ENCODE assay signal across 30 cellular contexts in the genomic region with DNA sequence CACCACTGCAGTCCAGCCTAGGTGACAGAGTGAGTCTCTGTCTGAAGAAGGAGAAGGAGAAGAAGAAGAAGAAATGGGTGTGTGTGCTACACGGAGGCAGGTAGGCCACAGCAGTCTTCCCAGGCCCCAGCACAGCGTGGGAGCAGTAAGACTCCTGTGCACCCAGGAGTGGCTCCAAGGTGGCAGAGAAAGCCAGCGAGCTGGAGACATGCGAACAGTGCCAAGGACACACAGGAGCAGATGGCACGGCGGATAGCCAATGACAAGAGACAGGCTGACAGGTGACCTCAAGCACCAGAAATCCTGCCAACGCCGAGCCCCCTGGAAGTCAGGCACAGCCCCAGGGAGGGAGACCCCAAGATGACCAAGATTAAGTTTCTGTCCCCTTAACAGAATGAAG. TPM values are rescaled to one million over a fixed set of nuclear protein-coding genes. Genes with fewer than 3 reads are reported as not detected.
A peak's percentile ranks its signal among the peaks of the same experiment; 100 is the strongest.
DNase-seq lines count a peak whose midpoint lies in the region; ATAC-seq, FAIRE-seq and TF ChIP-seq lines count a peak whose summit lies in the region.
"Had no signal": no experiment of that assay in that cellular context is flagged by ENCODE, and none has a peak within 500 bp of the region (broad histone marks: within the 10 kb centered on the region; RNA-seq: fewer than 3 reads in every experiment).

No MANE protein-coding gene starts in this region.

- intact Hi-C loops in natural killer cell (cut with micrococcal nuclease) (no loop called here), K562 (cut with micrococcal nuclease) (no loop called here)

- TF ChIP-seq CTCF in natural killer cell (IDR thresholded peaks at IDR 0.05) (no peak), K562 (IDR thresholded peaks at IDR 0.05 in 2 of 3, conservative IDR thresholded peaks at IDR 0.05 in 1 of 3; ENCODE audit: insufficient read depth in 2 of 3, low read depth in 1 of 3, low read length in 3 of 3) (no peak)

- no peak overlapping the region for H3K14ac ChIP-seq in mesenchymal stem cell (ENCODE audit: low read length in 2 of 2)

- no peaks in the 10 kb centered on the region for H3K4me1 Mint-ChIP-seq in natural killer cell treated with Interleukin-12 subunit alpha and Interleukin-12 subunit beta and Interleukin-15 and Interleukin-18, amount 100 ng/mL, for 72 hours (ENCODE audit: low read depth in 2 of 2)
- H3K4me1 Mint-ChIP-seq in natural killer cell = no peaks in the 10 kb centered on the region
- H3K4me1 Mint-ChIP-seq: CD4-positive, alpha-beta memory T cell; T-cell had no signal

- no peaks in the 10 kb centered on the region for H4K20me1 ChIP-seq in K562 (replicated peaks; ENCODE audit: control insufficient read depth, insufficient read depth, low read length)

- peak overlapping the region; percentile 49 for H2AK5ac ChIP-seq in mesenchymal stem cell (ENCODE audit: low read length, severe bottlenecking)

- no peak overlapping the region for H4K91ac ChIP-seq in mesenchymal stem cell (ENCODE audit: low read length)

- TF ChIP-seq POLR2A in K562 (conservative IDR thresholded peaks at IDR 0.05) = no peak

- H3K9me3 Mint-ChIP-seq in natural killer cell treated with Interleukin-12 subunit alpha and Interleukin-12 subunit beta and Interleukin-15 and Interleukin-18, amount 100 ng/mL, for 72 hours = no peaks in the 10 kb centered on the region
- H3K9me3 Mint-ChIP-seq in natural killer cell = no peaks in the 10 kb centered on the region
- H3K9me3 Mint-ChIP-seq: CD4-positive, alpha-beta memory T cell; H9; T-cell had no signal

- BruUV-seq in K562 (replicated peaks; lab: Mats Ljungman, UMichigan) = no TSS peak

- H2BK5ac ChIP-seq in mesenchymal stem cell (ENCODE audit: low read depth, low read length, poor library complexity, severe bottlenecking) = no peak overlapping the region

- in situ Hi-C loops in K562 (cut with MboI) = no loop called here

- no peak overlapping the region for H3K27ac Mint-ChIP-seq in natural killer cell treated with Interleukin-12 subunit alpha and Interleukin-12 subunit beta and Interleukin-15 and Interleukin-18, amount 100 ng/mL, for 72 hours
- no peak overlapping the region for H3K27ac Mint-ChIP-seq in natural killer cell
- H3K27ac Mint-ChIP-seq: CD4-positive, alpha-beta memory T cell; H9 had no signal

- no peak overlapping the region for H3K9ac ChIP-seq in K562 (ENCODE audit: insufficient read depth in 1 of 2, low read depth in 2 of 2, low read length in 2 of 2)
- no peak overlapping the region for H3K9ac ChIP-seq in mesenchymal stem cell (ENCODE audit: low read length)
- H3K9ac ChIP-seq: BLaER1 treated with 17β-estradiol and CSF1 and Interleukin-3, amounts not matched to agents 10 nM and 100 nM; GM23248 had no signal

- FAIRE-seq in K562 (lab: Jason Lieb, UNC) = no peak
- FAIRE-seq: A549, GM18507, HepG2 had no signal

- no peak overlapping the region for H3K18ac ChIP-seq in mesenchymal stem cell (ENCODE audit: low read depth in 1 of 2, low read length in 2 of 2)

- TF ChIP-seq RAD21 in K562 (CRISPR knock-in tag; conservative IDR thresholded peaks at IDR 0.05 in 1 of 2, IDR thresholded peaks at IDR 0.05 in 1 of 2) = no peak

- no peak overlapping the region for H3K4me3 Mint-ChIP-seq in natural killer cell treated with Interleukin-12 subunit alpha and Interleukin-12 subunit beta and Interleukin-15 and Interleukin-18, amount 100 ng/mL, for 72 hours
- no peak overlapping the region for H3K4me3 Mint-ChIP-seq in natural killer cell
- H3K4me3 Mint-ChIP-seq: CD4-positive, alpha-beta memory T cell; H9; T-cell had no signal

- no peak overlapping the region for H3K4me2 ChIP-seq in K562 (ENCODE audit: insufficient read depth, low read length)
- no peak overlapping the region for H3K4me2 ChIP-seq in mesenchymal stem cell (ENCODE audit: low read length, poor library complexity, severe bottlenecking)
- H3K4me2 ChIP-seq: A549; BLaER1 treated with 17β-estradiol and CSF1 and Interleukin-3, amounts not matched to agents 10 nM and 100 nM had no signal

- H3K27me3 Mint-ChIP-seq in natural killer cell treated with Interleukin-12 subunit alpha and Interleukin-12 subunit beta and Interleukin-15 and Interleukin-18, amount 100 ng/mL, for 72 hours = no peaks in the 10 kb centered on the region
- H3K27me3 Mint-ChIP-seq in natural killer cell (ENCODE audit: low read depth in 2 of 2) = no peaks in the 10 kb centered on the region
- H3K27me3 Mint-ChIP-seq: T-cell had no signal

- H2BK120ac ChIP-seq in mesenchymal stem cell (ENCODE audit: low read depth, low read length) = no peak overlapping the region

- 68% methylated on average over 8 of the region's 8 CpGs for WGBS in K562 (ENCODE audit: insufficient coverage, low coverage, missing lambda C conversion rate)
- 94% methylated on average over 8 of the region's 8 CpGs for WGBS in mesenchymal stem cell

- no peak overlapping the region for H3K4me3 ChIP-seq in K562
- H3K4me3 ChIP-seq in mesenchymal stem cell (ENCODE audit: insufficient read depth in 1 of 2, low read depth in 1 of 2, low read length in 2 of 2) = no peak overlapping the region
- H3K4me3 ChIP-seq: A549; BLaER1 treated with 17β-estradiol and CSF1 and Interleukin-3, amounts not matched to agents 10 nM and 100 nM; GM23248 had no signal

- no peaks in the 10 kb centered on the region for H3K79me1 ChIP-seq in mesenchymal stem cell (replicated peaks; ENCODE audit: low read length, poor library complexity, severe bottlenecking)

- ATAC-seq in natural killer cell treated with Interleukin-12 subunit alpha and Interleukin-12 subunit beta and Interleukin-15 and Interleukin-18, amount 100 ng/mL, for 72 hours = no peak
- ATAC-seq in natural killer cell (no peak), K562 (no peak)
- ATAC-seq: A549, HepG2, PC-3, T-cell had no signal

- H2BK15ac ChIP-seq in mesenchymal stem cell (ENCODE audit: low read depth, poor library complexity, severe bottlenecking) = no peak overlapping the region

- no peak for TF ChIP-seq EP300 in K562 (IDR thresholded peaks at IDR 0.05; ENCODE audit: low read length)

- H3K9me3 ChIP-seq in K562 (replicated peaks; ENCODE audit: control insufficient read depth, insufficient read depth, low read depth, low read length) (no peaks in the 10 kb centered on the region), mesenchymal stem cell (ENCODE audit: control insufficient read depth, low read length) (no peaks in the 10 kb centered on the region)
- H3K9me3 ChIP-seq: A549; BLaER1 treated with 17β-estradiol and CSF1 and Interleukin-3, amounts not matched to agents 10 nM and 100 nM had no signal

- H2AFZ ChIP-seq in K562 (ENCODE audit: low read depth, low read length) = 0 out of 2 replicates have a peak overlapping the region, but pooled peaks have one; percentile 9
- no peak overlapping the region for H2AFZ ChIP-seq in mesenchymal stem cell (ENCODE audit: low read depth, low read length)
- H2AFZ ChIP-seq: GM23248 had no signal

- no peaks in the 10 kb centered on the region for H3K9me1 ChIP-seq in K562 (ENCODE audit: control insufficient read depth, insufficient read depth, low read length)

- peak; percentile 29 for DNase-seq in natural killer cell treated with Interleukin-12 subunit alpha and Interleukin-12 subunit beta and Interleukin-15 and Interleukin-18, amount 100 ng/mL, for 72 hours (ENCODE audit: low spot score)
- DNase-seq in natural killer cell (no peak), K562 (ENCODE audit: extremely low read depth in 1 of 4, low spot score in 3 of 4) (no peak), mesenchymal stem cell (no peak), NOMO-1 treated with DMSO at 0.1 percent for 48 hours (lab: John Stamatoyannopoulos, UW; ENCODE audit: unreplicated experiment) (no peak), 8988T (no peak)
- DNase-seq in activated T-cell treated with anti-CD3 and anti-CD28 coated beads, Interleukin-2, amount 50 U/mL, for 48 hours = no peak
- DNase-seq: AML-193; CD4-positive, alpha-beta memory T cell; DMS153; DND-41; GM23248; H9; KBM-7; MV-4-11; NCI-H2029; NCI-H2227 treated with DMSO at 0.1 percent for 48 hours; PC-3; Right ventricle myocardium superior; T-cell had no signal

- POLR2A ChIA-PET in K562 (lab: Yijun Ruan, JAX) = interaction anchor here (0.9 kb wide), 1 partner anchor 9 kb away, joined by 3 read pairs; no protein-coding TSS in a partner anchor

- H3K4me1 ChIP-seq in K562 (replicated peaks in 1 of 2; ENCODE audit: control insufficient read depth in 2 of 2, insufficient read depth in 2 of 2, low read length in 2 of 2) (peaks cover 0 to 11% of the 10 kb centered on the region in 2 experiments; a peak in 2 of 5 replicates), mesenchymal stem cell (ENCODE audit: control insufficient read depth, insufficient read depth, low read depth, low read length) (peaks cover 3% of the 10 kb centered on the region)

- CTCF ChIA-PET in K562 (lab: Yijun Ruan, JAX; ENCODE audit: low intra/inter-chr PET ratio) = no interaction called here

- H3K27ac ChIP-seq in K562 (ENCODE audit: extremely low read depth, low read depth, low read length) = no peak overlapping the region
- H3K27ac ChIP-seq in mesenchymal stem cell (ENCODE audit: low read length, poor library complexity, severe bottlenecking) = no peak overlapping the region
- H3K27ac ChIP-seq: A549; BLaER1 treated with 17β-estradiol and CSF1 and Interleukin-3, amounts not matched to agents 10 nM and 100 nM; GM23248 had no signal

- H3K36me3 Mint-ChIP-seq in natural killer cell treated with Interleukin-12 subunit alpha and Interleukin-12 subunit beta and Interleukin-15 and Interleukin-18, amount 100 ng/mL, for 72 hours = no peaks in the 10 kb centered on the region
- H3K36me3 Mint-ChIP-seq in natural killer cell = no peaks in the 10 kb centered on the region
- H3K36me3 Mint-ChIP-seq: CD4-positive, alpha-beta memory T cell; T-cell had no signal

- H3K36me3 ChIP-seq in K562 (ENCODE audit: control insufficient read depth, insufficient read depth, low read length) (no peaks in the 10 kb centered on the region), mesenchymal stem cell (ENCODE audit: control insufficient read depth in 1 of 2, insufficient read depth in 2 of 2, low read depth in 1 of 2, low read length in 2 of 2) (no peaks in the 10 kb centered on the region)

- no peak overlapping the region for H4K8ac ChIP-seq in mesenchymal stem cell (ENCODE audit: low read length)

- H3K27me3 ChIP-seq in K562 (ENCODE audit: control insufficient read depth in 2 of 2, insufficient read depth in 2 of 2, low read length in 2 of 2) (no peaks in the 10 kb centered on the region), mesenchymal stem cell (ENCODE audit: control insufficient read depth in 1 of 2, insufficient read depth in 1 of 2, low read length in 2 of 2) (no peaks in the 10 kb centered on the region)
- H3K27me3 ChIP-seq: BLaER1 treated with 17β-estradiol and CSF1 and Interleukin-3, amounts not matched to agents 10 nM and 100 nM had no signal

- no peak overlapping the region for H3K23ac ChIP-seq in mesenchymal stem cell (ENCODE audit: low read length in 2 of 2)

- no peak overlapping the region for H2BK12ac ChIP-seq in mesenchymal stem cell (ENCODE audit: low read length in 2 of 2)

- no peaks in the 10 kb centered on the region for H3K79me2 ChIP-seq in K562 (ENCODE audit: control insufficient read depth, insufficient read depth, low read length)

- no peak overlapping the region for H3K4ac ChIP-seq in mesenchymal stem cell (ENCODE audit: low read depth in 1 of 2, low read length in 2 of 2)

RNA-seq across cellular contexts. Expression of gene SCGB1A1, which starts 9.0 kb away (rescaled TPM):
- total RNA-seq in natural killer cell treated with Interleukin-12 subunit alpha and Interleukin-12 subunit beta and Interleukin-15 and Interleukin-18, amount 100 ng/mL, for 72 hours = not detected
- total RNA-seq in natural killer cell = not detected
- not detected in 2 replicates for total RNA-seq in K562 (2011; cell fraction: chromatin; rRNA removed; ENCODE audit: low replicate concordance)
- total RNA-seq in K562 (2011; cell fraction: nucleolus; rRNA removed) = not detected in 2 replicates
- total RNA-seq in K562 (2011; cell fraction: nucleoplasm; rRNA removed) = not detected in 2 replicates
- not detected in 2 replicates for total RNA-seq in K562 (2014; rRNA removed)
- total RNA-seq in K562 (2014; rRNA removed; fragmentation: Illumina TruSeq; extraction: Trizol) = not detected in 2 replicates
- not detected in 2 replicates for total RNA-seq in K562 (2015; rRNA removed; fragmentation: Illumina TruSeq; extraction: Trizol)
- 0.55 and 1.1 TPM in 2 replicates for total RNA-seq in K562 (2021)
- not detected in 2 replicates for polyA plus RNA-seq in K562 (2011; rRNA removed)
- not detected in 2 replicates for polyA plus RNA-seq in K562 (2011; cell fraction: cytosol; rRNA removed)
- not detected in 2 replicates for polyA plus RNA-seq in K562 (2011; cell fraction: nucleus; rRNA removed)
- polyA plus RNA-seq in K562 (2012) = not detected in 2 replicates
- not detected in 2 replicates for polyA plus RNA-seq in K562 (2014; fragmentation: Illumina TruSeq; extraction: Trizol)
- polyA plus RNA-seq in K562 (2014; fragmentation: Nextera tagmentation; extraction: Ambion mirVana) = not detected
- not detected in 2 replicates for polyA plus RNA-seq in K562 (2014; rRNA removed)
- not detected in 2 replicates for polyA minus RNA-seq in K562 (2011; rRNA and poly(A)+ RNA removed)
- polyA minus RNA-seq in K562 (2011; cell fraction: cytosol; rRNA and poly(A)+ RNA removed) = not detected in 2 replicates
- not detected in 2 replicates for polyA minus RNA-seq in K562 (2011; cell fraction: nucleus; rRNA and poly(A)+ RNA removed)
- not detected for polyA plus RNA-seq in mesenchymal stem cell (2013, experiment 1 of 2)
- not detected for polyA plus RNA-seq in mesenchymal stem cell (2013, experiment 2 of 2)
- total RNA-seq: CD4-positive, alpha-beta memory T cell; GM23248; H9; HepG2; HT1080; LHCN-M2; MCF 10A; NCI-H460; PC-3; Right ventricle myocardium superior; RPMI7951; SK-MEL-5 had no signal
- polyA plus RNA-seq: CD4-positive, alpha-beta memory T cell; GM23248; HepG2 had no signal
